ENCODE assay signal across 1 cellular context in genomic region chr2:47401789-47402554, GRCh38.
A peak's percentile ranks its signal among the peaks of the same experiment; 100 is the strongest.
TF ChIP-seq lines count a peak whose summit lies in the region.

No MANE protein-coding gene starts in this region.

TF ChIP-seq in HepG2, 621 proteins besides CTCF, POLR2A, EP300 and RAD21:
- TF ChIP-seq MBNL3 (CRISPR knock-in tag; conservative IDR thresholded peaks at IDR 0.05): no peak
- peak; percentile 64; the same call in 1 of the 2 replicates for TF ChIP-seq ZBTB38 (CRISPR knock-in tag; IDR thresholded peaks at IDR 0.05)
